Comparison of ENCODE assay signal across 8 cellular contexts in the genomic region with DNA sequence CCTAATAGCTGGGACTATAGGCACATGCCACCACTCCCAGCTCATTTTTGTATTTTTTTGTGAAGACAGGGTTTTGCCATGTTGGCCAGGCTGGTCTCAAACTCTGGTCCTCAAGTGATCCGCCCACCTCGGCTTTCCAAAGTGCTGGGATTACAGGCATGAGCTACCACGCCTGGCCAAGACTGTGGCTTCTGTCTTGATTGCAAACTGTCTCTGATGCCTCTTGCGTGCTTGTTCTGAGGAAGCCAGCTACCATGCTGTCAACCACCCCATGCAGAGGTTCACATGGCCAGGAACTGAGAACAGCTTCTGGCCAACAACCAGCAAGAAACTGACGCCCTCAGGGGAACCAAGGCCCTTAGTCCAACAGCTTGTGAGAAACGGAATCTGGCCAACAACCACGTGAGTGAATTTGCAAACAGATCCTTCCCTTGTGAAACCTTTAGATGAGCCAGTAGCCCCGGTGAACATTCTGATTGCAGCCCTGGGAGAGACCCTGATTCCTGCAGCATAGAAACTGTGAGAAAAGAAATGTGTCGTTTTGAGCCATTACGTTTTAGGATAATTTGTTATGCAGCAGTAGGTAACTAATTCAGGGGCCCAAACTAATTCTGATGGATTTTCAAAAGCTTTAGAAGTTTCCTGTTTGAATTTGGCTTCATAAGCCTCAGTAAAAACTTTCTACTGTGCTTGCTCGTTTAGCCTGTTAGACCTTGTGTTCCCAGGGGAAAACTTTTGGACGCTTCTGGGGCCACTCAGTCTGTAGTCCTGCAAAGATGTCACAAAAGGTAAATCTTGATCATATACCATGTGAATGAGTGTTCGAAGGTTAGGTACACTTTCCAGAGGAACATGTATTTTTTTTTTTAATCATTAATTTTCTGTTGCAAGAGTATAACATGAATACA.
A peak's percentile ranks its signal among the peaks of the same experiment; 100 is the strongest.
DNase-seq lines count a peak whose midpoint lies in the region; ATAC-seq, FAIRE-seq and TF ChIP-seq lines count a peak whose summit lies in the region.

No MANE protein-coding gene starts in this region.

- H3K36me3 ChIP-seq in H7 (replicated peaks; ENCODE audit: control insufficient read depth, insufficient read depth, low read length), result no peaks in the 10 kb centered on the region

- no peaks in the 10 kb centered on the region for H3K27me3 ChIP-seq in HL-60 (ENCODE audit: insufficient read depth, poor library complexity, severe bottlenecking)
- H3K27me3 ChIP-seq in H7 (ENCODE audit: control insufficient read depth, insufficient read depth, low read length), result no peaks in the 10 kb centered on the region

- H3K27ac ChIP-seq in HL-60 (replicated peaks), result no peak overlapping the region

- FAIRE-seq in G401.6 (lab: Jason Lieb, UNC), result peak; percentile 73

- ATAC-seq in GM21526 (IDR thresholded peaks at IDR 0.05; ENCODE audit: low FRiP score, unreplicated experiment), result peak; percentile 90

- DNase-seq in HL-60 (ENCODE audit: low read depth in 1 of 2, low spot score in 1 of 2), result peak; percentile 16 to 56
- peak; percentile 43 for DNase-seq in epidermal melanocyte (ENCODE audit: insufficient read length, low spot score)
- peak; percentile 73 for DNase-seq in smooth muscle cell of the brain vasculature (ENCODE audit: low read depth, low spot score)
- DNase-seq in T-helper 9 cell, result no peak
- DNase-seq in H7, result no peak
- DNase-seq in NCI-H1105 treated with DMSO at 0.1 percent for 48 hours (lab: John Stamatoyannopoulos, UW), result no peak

- TF ChIP-seq CTCF in HL-60 (IDR thresholded peaks at IDR 0.05; ENCODE audit: insufficient read depth, low read length), result no peak

- H3K4me3 ChIP-seq in HL-60 (replicated peaks; ENCODE audit: insufficient read depth, low read length), result no peak overlapping the region
- H3K4me3 ChIP-seq in H7 (ENCODE audit: insufficient read depth, low read depth, low read length), result no peak overlapping the region

Comparison
In these comparisons a context has a peak if more than half of its experiments do, and no peak if none do; other contexts are left out.
1. DNase-seq: peak in HL-60 (2 of 2), epidermal melanocyte (single experiment) and smooth muscle cell of the brain vasculature (single experiment); none in T-helper 9 cell (single experiment), H7 (single experiment) and NCI-H1105 treated with DMSO at 0.1 percent for 48 hours (single experiment).